15 cellular contexts compared by ENCODE assay signal in the genomic region with DNA sequence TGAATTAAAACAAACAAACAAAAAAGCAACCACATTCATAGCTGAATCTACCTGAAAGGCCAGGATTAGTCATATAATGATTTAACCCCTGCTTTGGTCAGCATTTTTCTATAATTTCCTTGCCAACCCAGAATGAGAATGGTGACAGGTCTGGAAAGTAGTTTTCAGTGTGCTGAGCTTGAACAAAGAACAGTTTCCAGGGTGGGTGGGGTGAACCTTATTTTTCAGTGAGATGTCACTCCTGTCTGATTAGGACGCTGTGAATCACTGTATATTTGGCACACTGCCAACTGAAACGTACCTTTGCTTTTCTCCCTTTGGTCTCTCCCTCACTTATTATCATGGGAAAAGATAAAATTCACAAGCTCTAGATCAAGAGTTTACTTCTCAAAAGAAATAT. TPM values are rescaled to one million over a fixed set of nuclear protein-coding genes. Genes with fewer than 3 reads are reported as not detected.
DNase-seq lines count a peak whose midpoint lies in the region; ATAC-seq and FAIRE-seq lines count a peak whose summit lies in the region.
"Had no signal": no experiment of that assay in that cellular context is flagged by ENCODE, and none has a peak within 500 bp of the region (broad histone marks: within the 10 kb centered on the region; RNA-seq: fewer than 3 reads in every experiment).

No MANE protein-coding gene starts in this region.

- H3K27ac ChIP-seq in epithelial cell of prostate, result peak overlapping the region; percentile 82
- no peak overlapping the region for H3K27ac ChIP-seq in small intestine (ENCODE audit: low read depth in 1 of 2, low read length in 1 of 2)
- H3K27ac ChIP-seq: ascending aorta, left ventricle myocardium inferior, SK-N-MC had no signal

- no peaks in the 10 kb centered on the region for H3K4me1 ChIP-seq in small intestine (ENCODE audit: control insufficient read depth in 2 of 2, insufficient read depth in 1 of 2, low read depth in 1 of 2, low read length in 1 of 2)
- H3K4me1 ChIP-seq: ascending aorta had no signal

- FAIRE-seq in small intestine (lab: Jason Lieb, UNC), result peak; percentile 26
- FAIRE-seq: A204.1 had no signal

- DNase-seq in NCI-H510A treated with DMSO at 0.1 percent for 48 hours (lab: John Stamatoyannopoulos, UW), result peak; percentile 51
- DNase-seq in NCI-H510A (lab: John Stamatoyannopoulos, UW), result no peak
- DNase-seq in NCI-H345 (lab: John Stamatoyannopoulos, UW), result peak; percentile 47
- peak; percentile 89 for DNase-seq in epithelial cell of prostate (ENCODE audit: low read depth, low spot score)
- peak; percentile 90 for DNase-seq in small intestine
- DNase-seq in activated naive CD4-positive, alpha-beta T cell (lab: John Stamatoyannopoulos, UW), result no peak
- no peak for DNase-seq in stimulated activated CD4-positive, alpha-beta T cell treated with anti-CD3 and anti-CD28 coated beads, Interleukin-12 subunit alpha, Interleukin-12 subunit beta, amount 100 ng/mL, for 4 hours
- DNase-seq: activated CD8-positive, alpha-beta T cell treated with anti-CD3 and anti-CD28 coated beads, Interleukin-2, amount 10 ng/mL, durations not matched to agents 7 days and 5 days; hippocampal formation; left ventricle myocardium inferior; NCI-H2081 had no signal

- ATAC-seq in GM21367 (IDR thresholded peaks at IDR 0.05; ENCODE audit: unreplicated experiment), result no peak
- ATAC-seq: activated CD8-positive, alpha-beta T cell treated with anti-CD3 and anti-CD28 coated beads, Interleukin-2, amount 10 ng/mL, durations not matched to agents 7 days and 5 days had no signal

- H3K9me3 ChIP-seq in small intestine (ENCODE audit: control insufficient read depth, low read depth), result no peaks in the 10 kb centered on the region
- H3K9me3 ChIP-seq: ascending aorta, left ventricle myocardium inferior had no signal

- no peaks in the 10 kb centered on the region for H3K27me3 ChIP-seq in small intestine (ENCODE audit: control insufficient read depth in 2 of 2, insufficient read depth in 2 of 2, low read length in 2 of 2)
- H3K27me3 ChIP-seq: ascending aorta had no signal

- 6 to 23% (median 11%) methylated on average over 2 of the region's 2 CpGs for WGBS in small intestine, 3 donors

- H3K36me3 ChIP-seq in small intestine (ENCODE audit: control insufficient read depth in 2 of 2, insufficient read depth in 2 of 2, low read length in 2 of 2), result no peaks in the 10 kb centered on the region
- H3K36me3 ChIP-seq: ascending aorta, left ventricle myocardium inferior had no signal

- no peak overlapping the region for H3K4me3 ChIP-seq in small intestine (ENCODE audit: low read depth in 1 of 2, low read length in 2 of 2)
- H3K4me3 ChIP-seq: ascending aorta, left ventricle myocardium inferior, SK-N-MC had no signal

RNA-seq across cellular contexts. Expression of a gene that starts 35.0 kb away (rescaled TPM):
- not detected for polyA plus RNA-seq in small intestine

Comparison
In these comparisons a context has a peak if more than half of its experiments do, and no peak if none do; other contexts are left out.
1. DNase-seq: peak in NCI-H510A treated with DMSO at 0.1 percent for 48 hours (single experiment), NCI-H345 (single experiment), epithelial cell of prostate (single experiment) and small intestine (single experiment); none in NCI-H510A (single experiment), activated naive CD4-positive, alpha-beta T cell (0 of 4) and stimulated activated CD4-positive, alpha-beta T cell treated with anti-CD3 and anti-CD28 coated beads, Interleukin-12 subunit alpha, Interleukin-12 subunit beta, amount 100 ng/mL, for 4 hours (single experiment).